ENCODE assay signal across 19 cellular contexts in the genomic region with DNA sequence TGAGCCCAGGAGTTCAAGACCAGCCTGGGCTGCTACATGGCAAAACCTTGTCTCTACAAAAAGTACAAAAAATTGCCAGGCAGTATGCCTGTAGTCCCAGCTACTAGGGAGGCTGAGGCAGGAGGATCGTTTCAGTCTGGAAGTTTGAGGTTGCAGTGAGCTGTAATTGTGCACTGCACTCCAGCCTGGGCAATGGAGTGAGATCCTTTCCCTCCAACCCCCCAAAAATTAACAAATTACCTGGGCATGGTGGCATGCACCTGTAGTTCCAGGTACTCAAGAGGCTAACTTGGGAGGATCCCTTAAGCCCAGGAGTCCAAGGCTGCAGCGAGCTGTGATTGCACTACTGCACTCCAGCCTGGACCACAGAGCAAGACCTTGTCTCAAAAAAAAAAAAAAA. TPM values are rescaled to one million over a fixed set of nuclear protein-coding genes. Genes with fewer than 3 reads are reported as not detected.
A peak's percentile ranks its signal among the peaks of the same experiment; 100 is the strongest.
DNase-seq lines count a peak whose midpoint lies in the region; ATAC-seq and TF ChIP-seq lines count a peak whose summit lies in the region.
"Had no signal": no experiment of that assay in that cellular context is flagged by ENCODE, and none has a peak within 500 bp of the region (broad histone marks: within the 10 kb centered on the region; RNA-seq: fewer than 3 reads in every experiment).

No MANE protein-coding gene starts in this region.

- H3K9me3 ChIP-seq in HEK293 (ENCODE audit: control insufficient read depth, insufficient read depth, low read depth, low read length), result no peaks in the 10 kb centered on the region
- H3K9me3 ChIP-seq in uterus, result no peaks in the 10 kb centered on the region
- H3K9me3 ChIP-seq: A549; BLaER1 treated with 17β-estradiol and CSF1 and Interleukin-3, amounts not matched to agents 10 nM and 100 nM; Caco-2 had no signal

- no peaks in the 10 kb centered on the region for H3K27me3 Mint-ChIP-seq in WTC11 (ENCODE audit: low read depth)
- H3K27me3 Mint-ChIP-seq in osteocyte (ENCODE audit: unreplicated experiment), result no peaks in the 10 kb centered on the region

- H3K9me3 Mint-ChIP-seq in WTC11 (peaks cover 13% of the 10 kb centered on the region), osteocyte (ENCODE audit: unreplicated experiment) (no peaks in the 10 kb centered on the region)
- H3K9me3 Mint-ChIP-seq: CD4-positive, alpha-beta T cell; CD8-positive, alpha-beta T cell had no signal

- POLR2A ChIA-PET in HEK293 (lab: Yijun Ruan, JAX) (no interaction called here), WTC11 (lab: Charles Lee) (no interaction called here)

- H3K27me3 ChIP-seq in uterus, result no peaks in the 10 kb centered on the region
- H3K27me3 ChIP-seq: BLaER1 treated with 17β-estradiol and CSF1 and Interleukin-3, amounts not matched to agents 10 nM and 100 nM had no signal

- H3K4me1 ChIP-seq in HEK293 (ENCODE audit: control insufficient read depth, insufficient read depth, low read length) (peaks cover 8% of the 10 kb centered on the region), uterus (peaks cover 0 to 3% of the 10 kb centered on the region in 2 donors)
- H3K4me1 ChIP-seq: A549 had no signal

- H3K27ac ChIP-seq in HEK293 (ENCODE audit: extremely low read depth, low read depth, low read length), result no peak overlapping the region
- no peak overlapping the region for H3K27ac ChIP-seq in uterus
- H3K27ac ChIP-seq: 22Rv1; A549; BLaER1 treated with 17β-estradiol and CSF1 and Interleukin-3, amounts not matched to agents 10 nM and 100 nM; C4-2B had no signal

- H3K4me1 Mint-ChIP-seq in WTC11 (peaks cover 2% of the 10 kb centered on the region; the same call in 1 of the 2 replicates), osteocyte (ENCODE audit: unreplicated experiment) (peaks cover 30% of the 10 kb centered on the region)

- TF ChIP-seq CTCF in HEK293 (tag by site-specific recombination; IDR thresholded peaks at IDR 0.05) (no peak), WTC11 (IDR thresholded peaks at IDR 0.05) (no peak), osteocyte (IDR thresholded peaks at IDR 0.05) (no peak), uterus (IDR thresholded peaks at IDR 0.05) (no peak)

- no peak for TF ChIP-seq POLR2A in uterus (IDR thresholded peaks at IDR 0.05)

- H3K27ac Mint-ChIP-seq in WTC11 (no peak overlapping the region), osteocyte (ENCODE audit: unreplicated experiment) (no peak overlapping the region)
- H3K27ac Mint-ChIP-seq: B cell; CD4-positive, alpha-beta T cell; CD8-positive, alpha-beta T cell had no signal

- H3K36me3 ChIP-seq in HEK293 (ENCODE audit: control insufficient read depth in 2 of 2, insufficient read depth in 1 of 2, low read length in 2 of 2) (no peaks in the 10 kb centered on the region), uterus (no peaks in the 10 kb centered on the region)
- H3K36me3 ChIP-seq: BLaER1 treated with 17β-estradiol and CSF1 and Interleukin-3, amounts not matched to agents 10 nM and 100 nM had no signal

- intact Hi-C loops in left colon (cut with DNase I, micrococcal nuclease), result loop anchor here in 1 of 2 donors (5.0 kb wide), 1 partner anchor 517 kb away; no protein-coding TSS in a partner anchor
- intact Hi-C loops in uterus (cut with DNase I; ENCODE audit: low total_unique reads), result loop anchor here (5.0 kb wide), 1 partner anchor 517 kb away; no protein-coding TSS in a partner anchor

- no peak for DNase-seq in WTC11 (ENCODE audit: low spot score)
- DNase-seq in left colon, result no peak
- peak; percentile 23 for DNase-seq in osteocyte (ENCODE audit: extremely low spot score, unreplicated experiment)
- DNase-seq in superior temporal gyrus (ENCODE audit: extremely low spot score), result no peak
- no peak for DNase-seq in uterus
- DNase-seq: AML-193; Caco-2; Calu3; CD4-positive, alpha-beta T cell; DMS79 treated with DMSO at 0.1 percent for 48 hours; GF-D8 had no signal

- H3K4me3 Mint-ChIP-seq in WTC11, result no peak overlapping the region
- no peak overlapping the region for H3K4me3 Mint-ChIP-seq in osteocyte (ENCODE audit: unreplicated experiment)
- H3K4me3 Mint-ChIP-seq: B cell; CD4-positive, alpha-beta T cell; CD8-positive, alpha-beta T cell had no signal

- ATAC-seq in WTC11, result no peak
- peak; percentile 26 for ATAC-seq in left colon
- ATAC-seq in GM21528 (IDR thresholded peaks at IDR 0.05; ENCODE audit: low FRiP score, unreplicated experiment), result no peak
- ATAC-seq: A549; CD8-positive, alpha-beta T cell had no signal

- H3K36me3 Mint-ChIP-seq in WTC11 (no peaks in the 10 kb centered on the region), osteocyte (ENCODE audit: unreplicated experiment) (no peaks in the 10 kb centered on the region)
- H3K36me3 Mint-ChIP-seq: CD8-positive, alpha-beta T cell had no signal

- CTCF ChIA-PET in HEK293 (lab: Yijun Ruan, JAX) (interaction anchor here (0.7 to 7.2 kb wide), 12 partner anchors 17 to 1233 kb away, joined by 3 to 64 read pairs (median 4); no protein-coding TSS in a partner anchor), WTC11 (lab: Charles Lee) (no interaction called here)

- no peak overlapping the region for H3K4me3 ChIP-seq in HEK293 (ENCODE audit: low read depth, low read length)
- no peak overlapping the region for H3K4me3 ChIP-seq in uterus
- H3K4me3 ChIP-seq: A549; BLaER1 treated with 17β-estradiol and CSF1 and Interleukin-3, amounts not matched to agents 10 nM and 100 nM had no signal

TF ChIP-seq in HEK293, 187 proteins besides CTCF, POLR2A, EP300 and RAD21:
- peak; percentile 63 for TF ChIP-seq ZNF121 (tag by site-specific recombination; IDR thresholded peaks at IDR 0.05)
- no peak for TF ChIP-seq ZBTB48 (tag by site-specific recombination; IDR thresholded peaks at IDR 0.05)
- no peak for TF ChIP-seq ZNF621 (tag by site-specific recombination; IDR thresholded peaks at IDR 0.05)
- no peak for TF ChIP-seq ZNF843 (tag by site-specific recombination; IDR thresholded peaks at IDR 0.05)

TF ChIP-seq in WTC11, 78 proteins besides CTCF, POLR2A, EP300 and RAD21:
- TF ChIP-seq ZNF425 (CRISPR knock-in tag; conservative IDR thresholded peaks at IDR 0.05) (no peak), TP53 (CRISPR knock-in tag; IDR thresholded peaks at IDR 0.05) (no peak), ZNF121 (CRISPR knock-in tag; IDR thresholded peaks at IDR 0.05) (0 out of 2 replicates have a peak, but pooled peaks have one; percentile 11)
- TF ChIP-seq, protein P1, sequence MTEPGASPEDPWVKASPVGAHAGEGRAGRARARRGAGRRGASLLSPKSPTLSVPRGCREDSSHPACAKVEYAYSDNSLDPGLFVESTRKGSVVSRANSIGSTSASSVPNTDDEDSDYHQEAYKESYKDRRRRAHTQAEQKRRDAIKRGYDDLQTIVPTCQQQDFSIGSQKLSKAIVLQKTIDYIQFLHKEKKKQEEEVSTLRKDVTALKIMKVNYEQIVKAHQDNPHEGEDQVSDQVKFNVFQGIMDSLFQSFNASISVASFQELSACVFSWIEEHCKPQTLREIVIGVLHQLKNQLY (CRISPR knock-in tag; IDR thresholded peaks at IDR 0.05), result no peak

RNA-seq across cellular contexts. Expression of gene GMPR, which starts 29.4 kb away (rescaled TPM):
- total RNA-seq in WTC11 (2021) (2.2 to 2.8 TPM (median 2.4 TPM) in 3 replicates), left colon (1 to 10 TPM; 2.3 to 5.6 TPM), osteocyte (7.7 and 7.8 TPM in 2 replicates), uterus (10 to 100 TPM in 2 of 4 donors, 1 to 10 TPM in 2; 1.5 to 18.2 (median 10.6) TPM)
- total RNA-seq: B cell had no signal

Comparison
In these comparisons a context has a peak if more than half of its experiments do, and no peak if none do; other contexts are left out.
1. Of the 8 proteins assayed by ChIP-seq in both HEK293 and WTC11: peak only in HEK293: none; only in WTC11: none; in both: ZNF121; in neither: 7.